20 cellular contexts compared by ENCODE assay signal in the genomic region with DNA sequence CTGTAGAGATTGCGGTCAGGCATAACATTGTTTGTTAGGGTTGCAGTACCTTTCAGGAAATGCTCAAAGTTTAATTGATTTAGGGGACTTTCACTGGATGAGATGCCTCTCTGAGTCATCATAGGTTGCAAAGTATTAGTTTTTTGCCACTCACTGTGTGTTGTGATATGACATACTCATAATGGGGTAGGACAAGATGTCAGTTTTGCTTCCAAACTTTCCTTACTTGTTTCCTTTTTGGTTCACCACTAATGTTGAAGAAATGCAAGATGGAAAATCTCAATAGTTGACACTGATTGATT. TPM values are rescaled to one million over a fixed set of nuclear protein-coding genes. Genes with fewer than 3 reads are reported as not detected.
DNase-seq lines count a peak whose midpoint lies in the region; ATAC-seq and TF ChIP-seq lines count a peak whose summit lies in the region.
"Had no signal": no experiment of that assay in that cellular context is flagged by ENCODE, and none has a peak within 500 bp of the region (broad histone marks: within the 10 kb centered on the region; RNA-seq: fewer than 3 reads in every experiment).

No MANE protein-coding gene starts in this region.

- DNase-seq in DMS53 (lab: John Stamatoyannopoulos, UW) = peak; percentile 17
- no peak for DNase-seq in DMS53 treated with DMSO at 0.1 percent for 48 hours (lab: John Stamatoyannopoulos, UW; ENCODE audit: unreplicated experiment)
- no peak for DNase-seq in foreskin keratinocyte
- no peak for DNase-seq in natural killer cell
- no peak for DNase-seq in COLO668 (lab: John Stamatoyannopoulos, UW; ENCODE audit: unreplicated experiment)
- DNase-seq: Calu3; CD4-positive, alpha-beta memory T cell; HCEC 1CT; KG1 had no signal

- no peaks in the 10 kb centered on the region for H3K4me1 ChIP-seq in foreskin keratinocyte
- H3K4me1 ChIP-seq: BLaER1 had no signal

- H3K4me1 Mint-ChIP-seq in natural killer cell = no peaks in the 10 kb centered on the region
- H3K4me1 Mint-ChIP-seq: CD4-positive, alpha-beta memory T cell had no signal

- peaks cover 10% of the 10 kb centered on the region for H3K27me3 ChIP-seq in foreskin keratinocyte
- H3K27me3 ChIP-seq: BLaER1 had no signal

- no peak overlapping the region for H3K27ac ChIP-seq in foreskin keratinocyte
- H3K27ac ChIP-seq: 22Rv1, A549, BLaER1, HL-60 had no signal

- no peaks in the 10 kb centered on the region for H3K9me3 Mint-ChIP-seq in natural killer cell
- H3K9me3 Mint-ChIP-seq: CD14-positive monocyte had no signal

- no peak overlapping the region for H3K27ac Mint-ChIP-seq in natural killer cell
- H3K27ac Mint-ChIP-seq: CD4-positive, alpha-beta memory T cell; GM23338 had no signal

- intact Hi-C loops in natural killer cell (cut with micrococcal nuclease) = loop anchor here (5.0 kb wide), 1 partner anchor 1826 kb away; no protein-coding TSS in a partner anchor

- TF ChIP-seq CTCF in foreskin keratinocyte (conservative IDR thresholded peaks at IDR 0.05) = no peak
- TF ChIP-seq CTCF in natural killer cell (IDR thresholded peaks at IDR 0.05) = no peak

- H3K4me3 Mint-ChIP-seq in natural killer cell = no peak overlapping the region
- H3K4me3 Mint-ChIP-seq: CD14-positive monocyte; CD4-positive, alpha-beta memory T cell; GM23338 had no signal

- ATAC-seq in GM19351 (IDR thresholded peaks at IDR 0.05; ENCODE audit: unreplicated experiment) = peak; percentile 22
- peak; percentile 25 for ATAC-seq in foreskin keratinocyte
- ATAC-seq in natural killer cell = no peak
- ATAC-seq in HG03457 (IDR thresholded peaks at IDR 0.05; ENCODE audit: unreplicated experiment) = no peak
- ATAC-seq: A549, GM23338 had no signal

- peaks cover 0 to 11% of the 10 kb centered on the region in 2 donors for H3K27me3 Mint-ChIP-seq in natural killer cell (ENCODE audit: low read depth in 2 of 2)

- H3K36me3 Mint-ChIP-seq in natural killer cell = no peaks in the 10 kb centered on the region
- H3K36me3 Mint-ChIP-seq: CD14-positive monocyte; CD4-positive, alpha-beta memory T cell had no signal

RNA-seq across cellular contexts. Expression of gene PTH2R, which starts 35.0 kb away (rescaled TPM):
- total RNA-seq in foreskin keratinocyte (not detected in 2 replicates), natural killer cell (under 1 TPM; 0.50 to 0.65 (median 0.61) TPM)
- polyA plus RNA-seq in foreskin keratinocyte = not detected in 2 replicates
- total RNA-seq: Calu3, HT1080, LHCN-M2 had no signal
- polyA plus RNA-seq: A549; CD4-positive, alpha-beta memory T cell; IMR-90 had no signal

Comparison
In these comparisons a context has a peak if more than half of its experiments do, and no peak if none do; other contexts are left out.
1. ATAC-seq: peak in GM19351 (single experiment) and foreskin keratinocyte (single experiment); none in natural killer cell (0 of 3) and HG03457 (single experiment).